Comparison of ENCODE assay signal across 25 cellular contexts in genomic region chr7:35848728-35849127, GRCh38. TPM values are rescaled to one million over a fixed set of nuclear protein-coding genes. Genes with fewer than 3 reads are reported as not detected.
A peak's percentile ranks its signal among the peaks of the same experiment; 100 is the strongest.
DNase-seq lines count a peak whose midpoint lies in the region; ATAC-seq and TF ChIP-seq lines count a peak whose summit lies in the region.
"Had no signal": no experiment of that assay in that cellular context is flagged by ENCODE, and none has a peak within 500 bp of the region (broad histone marks: within the 10 kb centered on the region; RNA-seq: fewer than 3 reads in every experiment).

No MANE protein-coding gene starts in this region.

- H3K27ac ChIP-seq in CD4-positive, alpha-beta T cell (ENCODE audit: low read depth, low read length): no peak overlapping the region
- H3K27ac ChIP-seq: GM23248 had no signal

- H3K4me1 Mint-ChIP-seq in CD4-positive, alpha-beta T cell (ENCODE audit: low read depth): peaks cover 76% of the 10 kb centered on the region
- H3K4me1 Mint-ChIP-seq in memory B cell: peaks cover 19% of the 10 kb centered on the region
- H3K4me1 Mint-ChIP-seq: CD14-positive monocyte had no signal

- H3K4me3 Mint-ChIP-seq in CD4-positive, alpha-beta T cell: no peak overlapping the region
- no peak overlapping the region for H3K4me3 Mint-ChIP-seq in memory B cell
- H3K4me3 Mint-ChIP-seq: activated naive CD4-positive, alpha-beta T cell treated with anti-CD3 and anti-CD28 coated beads for 36 hours; activated T-cell treated with anti-CD3 and anti-CD28 coated beads, Interleukin-2, amount 50 U/mL, for 4 hours; CD14-positive monocyte; stimulated activated memory B cell treated with anti-CD40 and anti-IgM and Interleukin-4, amounts not matched to agents 10 μg/mL and 1 μg/mL and 100 μg/mL, for 72 hours had no signal

- no peak for DNase-seq in CD4-positive, alpha-beta T cell
- DNase-seq in NCI-H1417 treated with DMSO at 0.1 percent for 48 hours (lab: John Stamatoyannopoulos, UW) (peak; percentile 69), NCI-H69 (lab: John Stamatoyannopoulos, UW) (peak; percentile 94), memory B cell (ENCODE audit: low spot score in 2 of 2) (no peak), SHP77 (lab: John Stamatoyannopoulos, UW) (no peak), NCI-H510A (lab: John Stamatoyannopoulos, UW) (no peak)
- DNase-seq: activated CD4-positive, alpha-beta T cell treated with anti-CD3 and anti-CD28 coated beads for 1 hour; activated CD8-positive, alpha-beta memory T cell treated with anti-CD3 and anti-CD28 coated beads for 24 hours; activated naive CD4-positive, alpha-beta T cell treated with anti-CD3 and anti-CD28 coated beads for 36 hours; activated T-cell treated with anti-CD3 and anti-CD28 coated beads, Interleukin-2, amount 50 U/mL, for 4 hours; amygdala; central memory CD4-positive, alpha-beta T cell; DMS 273 treated with DMSO at 0.1 percent for 48 hours; GDM1; GM23248; Karpas-422; kidney glomerular epithelial cell; mesenchymal stem cell; naive thymus-derived CD8-positive, alpha-beta T cell; NCI-H1092; stimulated activated CD4-positive, alpha-beta T cell treated with anti-CD3 and anti-CD28 coated beads, Interleukin-1b, Interleukin-23, amount 100 ng/mL, for 48 hours had no signal

- peaks cover 87% of the 10 kb centered on the region for H3K36me3 Mint-ChIP-seq in CD4-positive, alpha-beta T cell (ENCODE audit: low read depth)
- peaks cover 21% of the 10 kb centered on the region for H3K36me3 Mint-ChIP-seq in memory B cell

- CTCF ChIA-PET in CD4-positive, alpha-beta T cell (lab: Charles Lee): no interaction called here

- TF ChIP-seq CTCF in CD4-positive, alpha-beta T cell (IDR thresholded peaks at IDR 0.05): no peak

- intact Hi-C loops in CD4-positive, alpha-beta T cell (cut with DNase I, micrococcal nuclease): no loop called here

- ATAC-seq in CD4-positive, alpha-beta T cell (ENCODE audit: poor library complexity): no peak
- ATAC-seq in memory B cell (ENCODE audit: low read depth) (no peak), SK-N-SH treated with all-trans-retinoic acid at 6 μM for 48 hours (no peak), GM19324 (IDR thresholded peaks at IDR 0.05; ENCODE audit: low FRiP score, unreplicated experiment) (no peak)
- ATAC-seq: activated T-cell treated with anti-CD3 and anti-CD28 coated beads, Interleukin-2, amount 50 U/mL, for 4 hours; naive thymus-derived CD8-positive, alpha-beta T cell; stimulated activated memory B cell treated with anti-CD40 and anti-IgM and Interleukin-4, amounts not matched to agents 10 μg/mL and 1 μg/mL and 100 μg/mL, for 72 hours had no signal

- H3K9me3 Mint-ChIP-seq in CD4-positive, alpha-beta T cell: no peaks in the 10 kb centered on the region
- no peaks in the 10 kb centered on the region for H3K9me3 Mint-ChIP-seq in memory B cell
- H3K9me3 Mint-ChIP-seq: activated naive CD4-positive, alpha-beta T cell treated with anti-CD3 and anti-CD28 coated beads for 36 hours; activated T-cell treated with anti-CD3 and anti-CD28 coated beads, Interleukin-2, amount 50 U/mL, for 4 hours; CD14-positive monocyte; naive thymus-derived CD8-positive, alpha-beta T cell; stimulated activated memory B cell treated with anti-CD40 and anti-IgM and Interleukin-4, amounts not matched to agents 10 μg/mL and 1 μg/mL and 100 μg/mL, for 72 hours had no signal

- no peaks in the 10 kb centered on the region for H3K27me3 ChIP-seq in CD4-positive, alpha-beta T cell (ENCODE audit: control insufficient read depth, insufficient read depth, low read length)

- H3K27me3 Mint-ChIP-seq in CD4-positive, alpha-beta T cell: no peaks in the 10 kb centered on the region
- no peaks in the 10 kb centered on the region for H3K27me3 Mint-ChIP-seq in memory B cell
- H3K27me3 Mint-ChIP-seq: naive thymus-derived CD8-positive, alpha-beta T cell; stimulated activated memory B cell treated with anti-CD40 and anti-IgM and Interleukin-4, amounts not matched to agents 10 μg/mL and 1 μg/mL and 100 μg/mL, for 72 hours had no signal

- H3K9me3 ChIP-seq in CD4-positive, alpha-beta T cell (ENCODE audit: control insufficient read depth, low read length): no peaks in the 10 kb centered on the region

- POLR2A ChIA-PET in CD4-positive, alpha-beta T cell (lab: Charles Lee): interaction anchor here (1.4 kb wide), 1 partner anchor 154 kb away, joined by 3 read pairs; the partner anchor contains the start of gene HERPUD2

- peak overlapping the region; percentile 36 for H3K27ac Mint-ChIP-seq in CD4-positive, alpha-beta T cell
- H3K27ac Mint-ChIP-seq in memory B cell: peak overlapping the region; percentile 24
- H3K27ac Mint-ChIP-seq: activated naive CD4-positive, alpha-beta T cell treated with anti-CD3 and anti-CD28 coated beads for 36 hours; stimulated activated memory B cell treated with anti-CD40 and anti-IgM and Interleukin-4, amounts not matched to agents 10 μg/mL and 1 μg/mL and 100 μg/mL, for 72 hours had no signal

TF ChIP-seq in SK-N-SH treated with all-trans-retinoic acid at 6 μM for 48 hours, 23 proteins besides CTCF, POLR2A, EP300 and RAD21 (continues in another document):
- TF ChIP-seq ZC3H10 (CRISPR knock-in tag; IDR thresholded peaks at IDR 0.05) (no peak), ZNF565 (CRISPR knock-in tag; conservative IDR thresholded peaks at IDR 0.05; ENCODE audit: low read depth) (no peak), BACH2 (CRISPR knock-in tag; IDR thresholded peaks at IDR 0.05; ENCODE audit: borderline replicate concordance) (no peak), ARNTL (CRISPR knock-in tag; IDR thresholded peaks at IDR 0.05; ENCODE audit: borderline replicate concordance, low read depth) (no peak), ZFP3 (CRISPR knock-in tag; IDR thresholded peaks at IDR 0.05) (no peak), RARB (CRISPR knock-in tag; IDR thresholded peaks at IDR 0.05) (no peak), GLIS3 (CRISPR knock-in tag; IDR thresholded peaks at IDR 0.05) (no peak), TCF4 (CRISPR knock-in tag; IDR thresholded peaks at IDR 0.05; ENCODE audit: borderline replicate concordance) (no peak), ZNF70 (CRISPR knock-in tag; IDR thresholded peaks at IDR 0.05) (no peak), PATZ1 (CRISPR knock-in tag; IDR thresholded peaks at IDR 0.05; ENCODE audit: borderline replicate concordance) (no peak), OSR1 (CRISPR knock-in tag; IDR thresholded peaks at IDR 0.05) (no peak), ISL1 (CRISPR knock-in tag; IDR thresholded peaks at IDR 0.05) (no peak), CREB5 (CRISPR knock-in tag; IDR thresholded peaks at IDR 0.05; ENCODE audit: low read depth) (no peak), POU6F1 (CRISPR knock-in tag; IDR thresholded peaks at IDR 0.05; ENCODE audit: borderline replicate concordance, low read depth) (no peak)

RNA-seq across cellular contexts. Expression of gene SEPTIN7, which starts 47.9 kb away (rescaled TPM):
- total RNA-seq in CD4-positive, alpha-beta T cell: 100 to 1,000 TPM; 185 to 186 TPM

Comparison
In these comparisons a context has a peak if more than half of its experiments do, and no peak if none do; other contexts are left out.
1. DNase-seq: peak in NCI-H1417 treated with DMSO at 0.1 percent for 48 hours (single experiment) and NCI-H69 (single experiment); none in CD4-positive, alpha-beta T cell (0 of 10), memory B cell (0 of 2), SHP77 (0 of 2) and NCI-H510A (single experiment).